ENCODE assay signal across 2 cellular contexts in the genomic region with DNA sequence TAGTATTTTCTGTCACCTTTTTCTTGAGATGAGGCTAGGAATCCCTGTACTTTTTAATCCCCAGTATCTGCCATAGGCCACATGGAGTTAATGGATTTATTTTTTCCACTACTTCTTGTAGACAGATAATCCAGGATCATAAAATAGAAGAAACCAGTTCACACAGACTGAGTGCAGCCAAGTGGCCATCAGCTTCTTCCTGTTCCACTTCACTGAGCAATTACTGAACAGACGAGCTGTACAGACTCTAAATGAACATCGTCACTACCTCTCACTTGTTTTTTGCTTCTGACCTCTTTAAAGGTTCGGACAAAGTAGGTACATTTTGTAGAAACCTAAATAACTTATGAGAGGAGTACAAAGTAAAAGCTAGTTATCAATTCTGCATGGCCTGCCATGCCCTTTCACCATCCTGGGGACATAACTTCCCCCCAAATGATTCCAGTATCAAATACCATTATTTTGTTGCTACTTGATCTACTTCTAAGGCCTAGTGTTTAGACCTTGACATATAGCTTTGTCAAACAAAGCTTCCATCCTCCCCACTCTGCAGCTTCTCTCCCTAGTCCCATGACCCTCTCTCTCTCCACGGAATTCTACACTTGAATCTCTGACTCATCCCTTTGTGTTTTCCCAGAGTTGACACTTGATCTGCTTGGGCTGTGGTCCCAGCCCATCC.
TF ChIP-seq lines count a peak whose summit lies in the region.

No MANE protein-coding gene starts in this region.

TF ChIP-seq in HCT116, 20 proteins besides CTCF, POLR2A, EP300 and RAD21 (continued from another document):
- TF ChIP-seq, protein P1, sequence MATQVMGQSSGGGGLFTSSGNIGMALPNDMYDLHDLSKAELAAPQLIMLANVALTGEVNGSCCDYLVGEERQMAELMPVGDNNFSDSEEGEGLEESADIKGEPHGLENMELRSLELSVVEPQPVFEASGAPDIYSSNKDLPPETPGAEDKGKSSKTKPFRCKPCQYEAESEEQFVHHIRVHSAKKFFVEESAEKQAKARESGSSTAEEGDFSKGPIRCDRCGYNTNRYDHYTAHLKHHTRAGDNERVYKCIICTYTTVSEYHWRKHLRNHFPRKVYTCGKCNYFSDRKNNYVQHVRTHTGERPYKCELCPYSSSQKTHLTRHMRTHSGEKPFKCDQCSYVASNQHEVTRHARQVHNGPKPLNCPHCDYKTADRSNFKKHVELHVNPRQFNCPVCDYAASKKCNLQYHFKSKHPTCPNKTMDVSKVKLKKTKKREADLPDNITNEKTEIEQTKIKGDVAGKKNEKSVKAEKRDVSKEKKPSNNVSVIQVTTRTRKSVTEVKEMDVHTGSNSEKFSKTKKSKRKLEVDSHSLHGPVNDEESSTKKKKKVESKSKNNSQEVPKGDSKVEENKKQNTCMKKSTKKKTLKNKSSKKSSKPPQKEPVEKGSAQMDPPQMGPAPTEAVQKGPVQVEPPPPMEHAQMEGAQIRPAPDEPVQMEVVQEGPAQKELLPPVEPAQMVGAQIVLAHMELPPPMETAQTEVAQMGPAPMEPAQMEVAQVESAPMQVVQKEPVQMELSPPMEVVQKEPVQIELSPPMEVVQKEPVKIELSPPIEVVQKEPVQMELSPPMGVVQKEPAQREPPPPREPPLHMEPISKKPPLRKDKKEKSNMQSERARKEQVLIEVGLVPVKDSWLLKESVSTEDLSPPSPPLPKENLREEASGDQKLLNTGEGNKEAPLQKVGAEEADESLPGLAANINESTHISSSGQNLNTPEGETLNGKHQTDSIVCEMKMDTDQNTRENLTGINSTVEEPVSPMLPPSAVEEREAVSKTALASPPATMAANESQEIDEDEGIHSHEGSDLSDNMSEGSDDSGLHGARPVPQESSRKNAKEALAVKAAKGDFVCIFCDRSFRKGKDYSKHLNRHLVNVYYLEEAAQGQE (IDR thresholded peaks at IDR 0.05; ENCODE audit: low read depth) = no peak
- TF ChIP-seq FOSL1 (IDR thresholded peaks at IDR 0.05; ENCODE audit: low read depth) (peak; percentile 84), CEBPB (IDR thresholded peaks at IDR 0.05; ENCODE audit: low read depth) (no peak), ELF1 (IDR thresholded peaks at IDR 0.05; ENCODE audit: borderline replicate concordance, low read depth) (no peak), TCF7L2 (IDR thresholded peaks at IDR 0.05; ENCODE audit: borderline replicate concordance, extremely low read depth, insufficient read depth, insufficient read length) (peak; percentile 85), EGR1 (IDR thresholded peaks at IDR 0.05; ENCODE audit: low read depth) (no peak), SIN3A (IDR thresholded peaks at IDR 0.05; ENCODE audit: low read depth) (peak; percentile 41; the same call in 1 of the 2 replicates), SP1 (IDR thresholded peaks at IDR 0.05; ENCODE audit: low read depth) (peak; percentile 79), ZNF274 (IDR thresholded peaks at IDR 0.05; ENCODE audit: low read depth, low read length) (no peak), ZFX (IDR thresholded peaks at IDR 0.05) (no peak), SRF (IDR thresholded peaks at IDR 0.05; ENCODE audit: low read depth) (no peak)
- TF ChIP-seq, protein P2, sequence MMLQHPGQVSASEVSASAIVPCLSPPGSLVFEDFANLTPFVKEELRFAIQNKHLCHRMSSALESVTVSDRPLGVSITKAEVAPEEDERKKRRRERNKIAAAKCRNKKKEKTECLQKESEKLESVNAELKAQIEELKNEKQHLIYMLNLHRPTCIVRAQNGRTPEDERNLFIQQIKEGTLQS (IDR thresholded peaks at IDR 0.05) = no peak
- TF ChIP-seq, protein P3, sequence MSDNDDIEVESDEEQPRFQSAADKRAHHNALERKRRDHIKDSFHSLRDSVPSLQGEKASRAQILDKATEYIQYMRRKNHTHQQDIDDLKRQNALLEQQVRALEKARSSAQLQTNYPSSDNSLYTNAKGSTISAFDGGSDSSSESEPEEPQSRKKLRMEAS (IDR thresholded peaks at IDR 0.05) = no peak; the same call in none of the 2 replicates
- TF ChIP-seq, protein P4, sequence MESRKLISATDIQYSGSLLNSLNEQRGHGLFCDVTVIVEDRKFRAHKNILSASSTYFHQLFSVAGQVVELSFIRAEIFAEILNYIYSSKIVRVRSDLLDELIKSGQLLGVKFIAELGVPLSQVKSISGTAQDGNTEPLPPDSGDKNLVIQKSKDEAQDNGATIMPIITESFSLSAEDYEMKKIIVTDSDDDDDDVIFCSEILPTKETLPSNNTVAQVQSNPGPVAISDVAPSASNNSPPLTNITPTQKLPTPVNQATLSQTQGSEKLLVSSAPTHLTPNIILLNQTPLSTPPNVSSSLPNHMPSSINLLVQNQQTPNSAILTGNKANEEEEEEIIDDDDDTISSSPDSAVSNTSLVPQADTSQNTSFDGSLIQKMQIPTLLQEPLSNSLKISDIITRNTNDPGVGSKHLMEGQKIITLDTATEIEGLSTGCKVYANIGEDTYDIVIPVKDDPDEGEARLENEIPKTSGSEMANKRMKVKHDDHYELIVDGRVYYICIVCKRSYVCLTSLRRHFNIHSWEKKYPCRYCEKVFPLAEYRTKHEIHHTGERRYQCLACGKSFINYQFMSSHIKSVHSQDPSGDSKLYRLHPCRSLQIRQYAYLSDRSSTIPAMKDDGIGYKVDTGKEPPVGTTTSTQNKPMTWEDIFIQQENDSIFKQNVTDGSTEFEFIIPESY (IDR thresholded peaks at IDR 0.05; ENCODE audit: extremely low read depth, insufficient replicate concordance, low read length) = no peak

TF ChIP-seq in SK-N-SH, 30 proteins besides CTCF, POLR2A, EP300 and RAD21 (continued from another document):
- TF ChIP-seq, protein P4 (IDR thresholded peaks at IDR 0.05; ENCODE audit: borderline replicate concordance, low read depth) = no peak
- peak; percentile 77; the same call in 1 of the 2 replicates for TF ChIP-seq NFIC (IDR thresholded peaks at IDR 0.05; ENCODE audit: borderline replicate concordance)
- peak; percentile 93 for TF ChIP-seq JUND (IDR thresholded peaks at IDR 0.05)
- no peak for TF ChIP-seq MEF2A (IDR thresholded peaks at IDR 0.05; ENCODE audit: borderline replicate concordance, low read depth)
- peak; percentile 41; the same call in 1 of the 2 replicates for TF ChIP-seq TAF1 (IDR thresholded peaks at IDR 0.05; ENCODE audit: borderline replicate concordance, low read depth, low read length)
- TF ChIP-seq, protein P5, sequence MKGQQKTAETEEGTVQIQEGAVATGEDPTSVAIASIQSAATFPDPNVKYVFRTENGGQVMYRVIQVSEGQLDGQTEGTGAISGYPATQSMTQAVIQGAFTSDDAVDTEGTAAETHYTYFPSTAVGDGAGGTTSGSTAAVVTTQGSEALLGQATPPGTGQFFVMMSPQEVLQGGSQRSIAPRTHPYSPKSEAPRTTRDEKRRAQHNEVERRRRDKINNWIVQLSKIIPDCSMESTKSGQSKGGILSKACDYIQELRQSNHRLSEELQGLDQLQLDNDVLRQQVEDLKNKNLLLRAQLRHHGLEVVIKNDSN (IDR thresholded peaks at IDR 0.05; ENCODE audit: borderline replicate concordance, low read depth) = peak; percentile 58; the same call in 1 of the 2 replicates
- no peak for TF ChIP-seq ELF1 (IDR thresholded peaks at IDR 0.05)
- TF ChIP-seq, protein P6, sequence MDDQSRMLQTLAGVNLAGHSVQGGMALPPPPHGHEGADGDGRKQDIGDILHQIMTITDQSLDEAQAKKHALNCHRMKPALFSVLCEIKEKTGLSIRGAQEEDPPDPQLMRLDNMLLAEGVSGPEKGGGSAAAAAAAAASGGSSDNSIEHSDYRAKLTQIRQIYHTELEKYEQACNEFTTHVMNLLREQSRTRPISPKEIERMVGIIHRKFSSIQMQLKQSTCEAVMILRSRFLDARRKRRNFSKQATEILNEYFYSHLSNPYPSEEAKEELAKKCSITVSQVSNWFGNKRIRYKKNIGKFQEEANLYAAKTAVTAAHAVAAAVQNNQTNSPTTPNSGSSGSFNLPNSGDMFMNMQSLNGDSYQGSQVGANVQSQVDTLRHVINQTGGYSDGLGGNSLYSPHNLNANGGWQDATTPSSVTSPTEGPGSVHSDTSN (IDR thresholded peaks at IDR 0.05) = peak; percentile 72
- TF ChIP-seq RFX5 (IDR thresholded peaks at IDR 0.05; ENCODE audit: low read length) = no peak
- TF ChIP-seq TEAD4 (IDR thresholded peaks at IDR 0.05; ENCODE audit: borderline replicate concordance, insufficient read depth) = no peak
- TF ChIP-seq, protein P1 (IDR thresholded peaks at IDR 0.05; ENCODE audit: low read depth, low read length) = 0 out of 2 replicates have a peak, but pooled peaks have one; percentile 20
- peak; percentile 68 for TF ChIP-seq TCF12 (IDR thresholded peaks at IDR 0.05)
- TF ChIP-seq, protein P3 (IDR thresholded peaks at IDR 0.05; ENCODE audit: low read depth) = peak; percentile 67; the same call in 1 of the 2 replicates
- TF ChIP-seq MXI1 (IDR thresholded peaks at IDR 0.05; ENCODE audit: low read depth, low read length) = no peak
- TF ChIP-seq FOXJ3 (CRISPR knock-in tag; IDR thresholded peaks at IDR 0.05) = no peak
- no peak for TF ChIP-seq GABPA (IDR thresholded peaks at IDR 0.05; ENCODE audit: low read depth)
- TF ChIP-seq FOSL2 (IDR thresholded peaks at IDR 0.05; ENCODE audit: borderline replicate concordance, low read depth) = peak; percentile 87
- TF ChIP-seq SMC3 (IDR thresholded peaks at IDR 0.05; ENCODE audit: low read depth, low read length) = no peak
